16 cellular contexts compared by ENCODE assay signal in genomic region chr6:85422996-85423395, GRCh38. TPM values are rescaled to one million over a fixed set of nuclear protein-coding genes. Genes with fewer than 3 reads are reported as not detected.
A peak's percentile ranks its signal among the peaks of the same experiment; 100 is the strongest.
DNase-seq lines count a peak whose midpoint lies in the region; ATAC-seq and TF ChIP-seq lines count a peak whose summit lies in the region.
"Had no signal": no experiment of that assay in that cellular context is flagged by ENCODE, and none has a peak within 500 bp of the region (broad histone marks: within the 10 kb centered on the region; RNA-seq: fewer than 3 reads in every experiment).

No MANE protein-coding gene starts in this region.

- H2BK120ac ChIP-seq in IMR-90 (ENCODE audit: low read depth, low read length) (peak overlapping the region; percentile 53), mesenchymal stem cell (ENCODE audit: low read depth, low read length) (no peak overlapping the region)

- H3K9me3 ChIP-seq in IMR-90 (ENCODE audit: control insufficient read depth, insufficient read depth, low read length) (peaks cover 2% of the 10 kb centered on the region; the same call in 1 of the 2 replicates), mesenchymal stem cell (ENCODE audit: control insufficient read depth, low read length) (peaks cover 13% of the 10 kb centered on the region)
- H3K9me3 ChIP-seq: HAP-1 had no signal

- in situ Hi-C loops in IMR-90 (cut with MboI; ENCODE audit: low sequenced_read_pairs), result no loop called here

- H3K36me3 ChIP-seq in IMR-90 (ENCODE audit: control insufficient read depth, insufficient read depth, low read length), result no peaks in the 10 kb centered on the region
- H3K36me3 ChIP-seq in mesenchymal stem cell (ENCODE audit: control insufficient read depth in 1 of 2, insufficient read depth in 2 of 2, low read depth in 1 of 2, low read length in 2 of 2), result no peaks in the 10 kb centered on the region
- H3K36me3 ChIP-seq: BLaER1 treated with 17β-estradiol and CSF1 and Interleukin-3, amounts not matched to agents 10 nM and 100 nM; HAP-1 had no signal

- H3K27me3 ChIP-seq in IMR-90 (ENCODE audit: control insufficient read depth, insufficient read depth, low read length) (no peaks in the 10 kb centered on the region), mesenchymal stem cell (ENCODE audit: control insufficient read depth in 1 of 2, insufficient read depth in 1 of 2, low read length in 2 of 2) (no peaks in the 10 kb centered on the region)
- H3K27me3 ChIP-seq: BLaER1 treated with 17β-estradiol and CSF1 and Interleukin-3, amounts not matched to agents 10 nM and 100 nM had no signal

- H3K4me3 ChIP-seq in IMR-90 (ENCODE audit: insufficient read depth, low read depth, low read length) (no peak overlapping the region), mesenchymal stem cell (ENCODE audit: insufficient read depth in 1 of 2, low read depth in 1 of 2, low read length in 2 of 2) (no peak overlapping the region)
- H3K4me3 ChIP-seq: BLaER1 treated with 17β-estradiol and CSF1 and Interleukin-3, amounts not matched to agents 10 nM and 100 nM; HAP-1 had no signal

- H3K36me3 Mint-ChIP-seq in activated CD4-positive, alpha-beta T cell treated with anti-CD3 and anti-CD28 coated beads, Interleukin-2, amount 10 ng/mL, durations not matched to agents 24 days and 14 days (ENCODE audit: low read depth), result peaks cover 4% of the 10 kb centered on the region
- H3K36me3 Mint-ChIP-seq: IgD-negative memory B cell had no signal

- peaks cover 16% of the 10 kb centered on the region for H3K9me3 Mint-ChIP-seq in activated CD4-positive, alpha-beta T cell treated with anti-CD3 and anti-CD28 coated beads, Interleukin-2, amount 10 ng/mL, durations not matched to agents 24 days and 14 days

- peaks cover 14% of the 10 kb centered on the region for H3K4me1 Mint-ChIP-seq in activated CD4-positive, alpha-beta T cell treated with anti-CD3 and anti-CD28 coated beads, Interleukin-2, amount 10 ng/mL, durations not matched to agents 24 days and 14 days

- H3K4ac ChIP-seq in IMR-90 (ENCODE audit: low read depth, low read length) (peak overlapping the region; percentile 15; the same call in 1 of the 2 replicates), mesenchymal stem cell (ENCODE audit: low read depth in 1 of 2, low read length in 2 of 2) (no peak overlapping the region)

- H3K18ac ChIP-seq in IMR-90 (ENCODE audit: low read depth, low read length), result 0 out of 2 replicates have a peak overlapping the region, but pooled peaks have one; percentile 4
- no peak overlapping the region for H3K18ac ChIP-seq in mesenchymal stem cell (ENCODE audit: low read depth in 1 of 2, low read length in 2 of 2)

- H2BK5ac ChIP-seq in IMR-90 (ENCODE audit: low read depth, low read length, poor library complexity, severe bottlenecking), result peak overlapping the region; percentile 29
- H2BK5ac ChIP-seq in mesenchymal stem cell (ENCODE audit: low read depth, low read length, poor library complexity, severe bottlenecking), result no peak overlapping the region

- no peak overlapping the region for H3K27ac ChIP-seq in IMR-90 (ENCODE audit: insufficient read depth, low read length)
- peak overlapping the region; percentile 76 for H3K27ac ChIP-seq in mesenchymal stem cell (ENCODE audit: low read length, poor library complexity, severe bottlenecking)
- H3K27ac ChIP-seq: BLaER1 treated with 17β-estradiol and CSF1 and Interleukin-3, amounts not matched to agents 10 nM and 100 nM had no signal

- no peak for TF ChIP-seq RAD21 in IMR-90 (IDR thresholded peaks at IDR 0.05; ENCODE audit: low read length)

- CTCF ChIA-PET in IMR-90 (lab: Yijun Ruan, JAX), result no interaction called here

- H3K4me1 ChIP-seq in IMR-90 (ENCODE audit: control insufficient read depth, insufficient read depth, low read length) (peaks cover 24% of the 10 kb centered on the region), mesenchymal stem cell (ENCODE audit: control insufficient read depth, insufficient read depth, low read depth, low read length) (peaks cover 10% of the 10 kb centered on the region)
- H3K4me1 ChIP-seq: HAP-1 had no signal

- H2AK9ac ChIP-seq in IMR-90 (replicated peaks; ENCODE audit: low read depth, low read length, poor library complexity), result no peak overlapping the region

- H3K9ac ChIP-seq in IMR-90 (ENCODE audit: low read depth, low read length), result no peak overlapping the region
- H3K9ac ChIP-seq in mesenchymal stem cell (ENCODE audit: low read length), result no peak overlapping the region
- H3K9ac ChIP-seq: BLaER1 treated with 17β-estradiol and CSF1 and Interleukin-3, amounts not matched to agents 10 nM and 100 nM had no signal

- no peak for TF ChIP-seq CTCF in IMR-90 (conservative IDR thresholded peaks at IDR 0.05; ENCODE audit: low read depth, low read length)
- TF ChIP-seq CTCF in omental fat pad (IDR thresholded peaks at IDR 0.05), result no peak

- dilution Hi-C loops in IMR-90 (cut with HindIII; ENCODE audit: low sequenced_read_pairs, unreplicated experiment), result no loop called here

- WGBS in IMR-90 (ENCODE audit: extremely low coverage in 2 of 2, insufficient read length in 1 of 2), 2 experiments, result no CpG with 5 or more reads among the region's 5 CpGs
- 86% methylated on average over 4 of the region's 5 CpGs for WGBS in mesenchymal stem cell

- no TSS peak for BruUV-seq in IMR-90 (replicated peaks; lab: Mats Ljungman, UMichigan)

- peaks cover 10% of the 10 kb centered on the region for H3K9me1 ChIP-seq in IMR-90 (ENCODE audit: insufficient read depth, low read length)

- H2BK12ac ChIP-seq in mesenchymal stem cell (ENCODE audit: low read length in 2 of 2), result no peak overlapping the region

- H4K5ac ChIP-seq in IMR-90 (ENCODE audit: low read depth, low read length), result no peak overlapping the region

- H3K56ac ChIP-seq in IMR-90 (ENCODE audit: extremely low read depth, insufficient read depth, low read length), result no peak overlapping the region

- H3K4me2 ChIP-seq in IMR-90 (ENCODE audit: low read depth, low read length) (no peak overlapping the region), mesenchymal stem cell (ENCODE audit: low read length, poor library complexity, severe bottlenecking) (no peak overlapping the region)
- H3K4me2 ChIP-seq: BLaER1 treated with 17β-estradiol and CSF1 and Interleukin-3, amounts not matched to agents 10 nM and 100 nM had no signal

- POLR2A ChIA-PET in IMR-90 (lab: Charles Lee; ENCODE audit: unreplicated experiment), result no interaction called here

- H2AK5ac ChIP-seq in IMR-90 (ENCODE audit: low read depth, low read length), result no peak overlapping the region
- peak overlapping the region; percentile 86 for H2AK5ac ChIP-seq in mesenchymal stem cell (ENCODE audit: low read length, severe bottlenecking)

- no peaks in the 10 kb centered on the region for H4K20me1 ChIP-seq in IMR-90 (ENCODE audit: insufficient read depth, low read length)
- H4K20me1 ChIP-seq: BLaER1 treated with 17β-estradiol and CSF1 and Interleukin-3, amounts not matched to agents 10 nM and 100 nM had no signal

- H2BK15ac ChIP-seq in IMR-90 (ENCODE audit: low read depth, low read length), result no peak overlapping the region
- no peak overlapping the region for H2BK15ac ChIP-seq in mesenchymal stem cell (ENCODE audit: low read depth, poor library complexity, severe bottlenecking)

- H3K27me3 Mint-ChIP-seq in activated CD4-positive, alpha-beta T cell treated with anti-CD3 and anti-CD28 coated beads, Interleukin-2, amount 10 ng/mL, durations not matched to agents 24 days and 14 days, result peaks cover 11% of the 10 kb centered on the region
- H3K27me3 Mint-ChIP-seq: B cell had no signal

- H4K8ac ChIP-seq in IMR-90 (ENCODE audit: low read depth in 2 of 2, low read length in 2 of 2), result peak overlapping the region in 1 of 2 experiments; percentile 22; a peak in 2 of 4 replicates
- no peak overlapping the region for H4K8ac ChIP-seq in mesenchymal stem cell (ENCODE audit: low read length)

- ATAC-seq in IMR-90 (ENCODE audit: low read depth) (no peak), omental fat pad (ENCODE audit: low FRiP score) (no peak)

- H3K4me3 Mint-ChIP-seq in activated CD4-positive, alpha-beta T cell treated with anti-CD3 and anti-CD28 coated beads, Interleukin-2, amount 10 ng/mL, durations not matched to agents 24 days and 14 days, result no peak overlapping the region
- H3K4me3 Mint-ChIP-seq: B cell, IgD-negative memory B cell had no signal

- peak overlapping the region; percentile 1; the same call in 1 of the 2 replicates for H2BK20ac ChIP-seq in IMR-90 (ENCODE audit: low read depth, low read length)

- H3K23ac ChIP-seq in IMR-90 (ENCODE audit: low read depth, low read length) (no peak overlapping the region), mesenchymal stem cell (ENCODE audit: low read length in 2 of 2) (no peak overlapping the region)

- no peak overlapping the region for H3K14ac ChIP-seq in IMR-90 (replicated peaks; ENCODE audit: low read depth, low read length)
- H3K14ac ChIP-seq in mesenchymal stem cell (ENCODE audit: low read length in 2 of 2), result no peak overlapping the region

- H4K91ac ChIP-seq in IMR-90 (ENCODE audit: insufficient read depth, low read depth, low read length) (no peak overlapping the region; the same call in 1 of the 2 replicates), mesenchymal stem cell (ENCODE audit: low read length) (no peak overlapping the region)

- H2AFZ ChIP-seq in IMR-90 (replicated peaks; ENCODE audit: low read length, poor library complexity) (peak overlapping the region; percentile 4), mesenchymal stem cell (ENCODE audit: low read depth, low read length) (no peak overlapping the region)

- no peak overlapping the region for H3K27ac Mint-ChIP-seq in activated CD4-positive, alpha-beta T cell treated with anti-CD3 and anti-CD28 coated beads, Interleukin-2, amount 10 ng/mL, durations not matched to agents 24 days and 14 days
- H3K27ac Mint-ChIP-seq: B cell, IgD-negative memory B cell had no signal

- intact Hi-C loops in activated CD4-positive, alpha-beta T cell treated with anti-CD3 and anti-CD28 coated beads, Interleukin-2, amount 10 ng/mL, durations not matched to agents 24 days and 14 days (cut with micrococcal nuclease), result no loop called here
- intact Hi-C loops in IMR-90 (cut with micrococcal nuclease), result loop anchor here (2.0 kb wide), 2 partner anchors 14 to 26 kb away; no protein-coding TSS in a partner anchor

- no peak for TF ChIP-seq POLR2A in IMR-90 (IDR thresholded peaks at IDR 0.05; ENCODE audit: low read depth, low read length)

- DNase-seq in activated CD4-positive, alpha-beta T cell treated with anti-CD3 and anti-CD28 coated beads, Interleukin-2, amount 10 ng/mL, durations not matched to agents 24 days and 14 days, result peak; percentile 29
- no peak for DNase-seq in activated CD4-positive, alpha-beta T cell treated with anti-CD3 and anti-CD28 coated beads, Interleukin-2, amount 50 U/mL, for 1 hour
- DNase-seq in IMR-90 (no peak), mesenchymal stem cell (no peak), GOT3 (lab: John Stamatoyannopoulos, UW) (no peak), omental fat pad (ENCODE audit: low spot score) (no peak), NCI-H748 treated with DMSO at 0.1 percent for 48 hours (lab: John Stamatoyannopoulos, UW) (no peak)
- DNase-seq: 8988T, DMS153, DMS79, GF-D8, KBM-7 had no signal

- H3K79me1 ChIP-seq in IMR-90 (ENCODE audit: low read depth in 1 of 2, low read length in 2 of 2) (peaks cover 4 to 7% of the 10 kb centered on the region in 2 experiments; a peak in 1 of 4 replicates), mesenchymal stem cell (replicated peaks; ENCODE audit: low read length, poor library complexity, severe bottlenecking) (no peaks in the 10 kb centered on the region)

RNA-seq across cellular contexts. Expression of gene NT5E, which starts 26.9 kb away (rescaled TPM):
- 14.8 and 15.2 TPM in 2 replicates for total RNA-seq in activated CD4-positive, alpha-beta T cell treated with anti-CD3 and anti-CD28 coated beads, Interleukin-2, amount 10 ng/mL, durations not matched to agents 24 days and 14 days
- total RNA-seq in IMR-90 (2012; rRNA removed) (280 and 281 TPM in 2 replicates), omental fat pad (10 to 100 TPM; 11.4 to 28.6 (median 18.2) TPM)
- 153 and 178 TPM in 2 replicates for polyA plus RNA-seq in IMR-90 (2012; rRNA removed)
- 55.3 and 126 TPM in 2 replicates for polyA plus RNA-seq in IMR-90 (2012; cell fraction: cytosol; rRNA removed)
- polyA plus RNA-seq in IMR-90 (2012; cell fraction: nucleus; rRNA removed; ENCODE audit: low replicate concordance), result 66.2 and 102 TPM in 2 replicates
- polyA plus RNA-seq in mesenchymal stem cell (2013, experiment 1 of 2), result 234 TPM
- polyA plus RNA-seq in mesenchymal stem cell (2013, experiment 2 of 2), result 238 TPM
